Comparison of ENCODE assay signal across 1 cellular context in genomic region chr17:21232033-21232749, GRCh38.
TF ChIP-seq lines count a peak whose summit lies in the region.

No MANE protein-coding gene starts in this region.

TF ChIP-seq in HepG2, 621 proteins besides CTCF, POLR2A, EP300 and RAD21 (continued from another document):
- TF ChIP-seq, protein P1, sequence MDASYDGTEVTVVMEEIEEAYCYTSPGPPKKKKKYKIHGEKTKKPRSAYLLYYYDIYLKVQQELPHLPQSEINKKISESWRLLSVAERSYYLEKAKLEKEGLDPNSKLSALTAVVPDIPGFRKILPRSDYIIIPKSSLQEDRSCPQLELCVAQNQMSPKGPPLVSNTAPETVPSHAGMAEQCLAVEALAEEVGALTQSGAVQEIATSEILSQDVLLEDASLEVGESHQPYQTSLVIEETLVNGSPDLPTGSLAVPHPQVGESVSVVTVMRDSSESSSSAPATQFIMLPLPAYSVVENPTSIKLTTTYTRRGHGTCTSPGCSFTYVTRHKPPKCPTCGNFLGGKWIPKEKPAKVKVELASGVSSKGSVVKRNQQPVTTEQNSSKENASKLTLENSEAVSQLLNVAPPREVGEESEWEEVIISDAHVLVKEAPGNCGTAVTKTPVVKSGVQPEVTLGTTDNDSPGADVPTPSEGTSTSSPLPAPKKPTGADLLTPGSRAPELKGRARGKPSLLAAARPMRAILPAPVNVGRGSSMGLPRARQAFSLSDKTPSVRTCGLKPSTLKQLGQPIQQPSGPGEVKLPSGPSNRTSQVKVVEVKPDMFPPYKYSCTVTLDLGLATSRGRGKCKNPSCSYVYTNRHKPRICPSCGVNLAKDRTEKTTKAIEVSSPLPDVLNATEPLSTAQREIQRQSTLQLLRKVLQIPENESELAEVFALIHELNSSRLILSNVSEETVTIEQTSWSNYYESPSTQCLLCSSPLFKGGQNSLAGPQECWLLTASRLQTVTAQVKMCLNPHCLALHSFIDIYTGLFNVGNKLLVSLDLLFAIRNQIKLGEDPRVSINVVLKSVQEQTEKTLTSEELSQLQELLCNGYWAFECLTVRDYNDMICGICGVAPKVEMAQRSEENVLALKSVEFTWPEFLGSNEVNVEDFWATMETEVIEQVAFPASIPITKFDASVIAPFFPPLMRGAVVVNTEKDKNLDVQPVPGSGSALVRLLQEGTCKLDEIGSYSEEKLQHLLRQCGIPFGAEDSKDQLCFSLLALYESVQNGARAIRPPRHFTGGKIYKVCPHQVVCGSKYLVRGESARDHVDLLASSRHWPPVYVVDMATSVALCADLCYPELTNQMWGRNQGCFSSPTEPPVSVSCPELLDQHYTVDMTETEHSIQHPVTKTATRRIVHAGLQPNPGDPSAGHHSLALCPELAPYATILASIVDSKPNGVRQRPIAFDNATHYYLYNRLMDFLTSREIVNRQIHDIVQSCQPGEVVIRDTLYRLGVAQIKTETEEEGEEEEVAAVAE (CRISPR knock-in tag; IDR thresholded peaks at IDR 0.05; ENCODE audit: borderline replicate concordance) = no peak
- TF ChIP-seq ZNF274 (CRISPR knock-in tag; IDR thresholded peaks at IDR 0.05) (no peak), ZFP37 (CRISPR knock-in tag; IDR thresholded peaks at IDR 0.05; ENCODE audit: borderline replicate concordance) (no peak), PHF21A (CRISPR knock-in tag; IDR thresholded peaks at IDR 0.05) (no peak)
